26 cellular contexts compared by ENCODE assay signal in the genomic region with DNA sequence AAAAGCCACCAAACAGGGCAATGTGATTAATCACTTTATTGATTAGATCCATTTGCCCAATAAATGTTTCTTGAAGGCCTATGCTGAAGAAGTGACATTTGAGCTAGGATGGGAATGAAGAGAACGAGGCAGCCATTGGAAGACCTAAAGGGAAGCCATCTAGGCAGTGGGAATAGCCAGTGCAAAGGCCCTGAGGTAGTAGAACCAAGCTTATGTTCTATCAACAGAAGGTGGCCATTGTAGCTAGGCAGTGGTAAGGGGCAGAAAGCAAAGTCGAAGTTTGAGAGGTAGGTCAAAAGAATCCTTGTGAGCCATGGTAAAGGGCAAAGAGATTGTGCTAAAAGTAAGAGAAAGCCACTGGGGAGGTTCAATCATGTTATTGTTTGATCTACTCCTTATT.
DNase-seq lines count a peak whose midpoint lies in the region; ATAC-seq, FAIRE-seq and TF ChIP-seq lines count a peak whose summit lies in the region.
"Had no signal": no experiment of that assay in that cellular context is flagged by ENCODE, and none has a peak within 500 bp of the region (broad histone marks: within the 10 kb centered on the region; RNA-seq: fewer than 3 reads in every experiment).

No MANE protein-coding gene starts in this region.

- H3K9me1 ChIP-seq in K562 (ENCODE audit: control insufficient read depth, insufficient read depth, low read length) (no peaks in the 10 kb centered on the region), keratinocyte (ENCODE audit: control insufficient read depth, extremely low read depth, insufficient read depth, low read length) (no peaks in the 10 kb centered on the region)

- H3K27ac ChIP-seq in HepG2 (ENCODE audit: extremely low read length, insufficient read depth, low read length) (no peak overlapping the region), right lobe of liver (no peak overlapping the region), K562 (ENCODE audit: extremely low read depth, low read depth, low read length) (no peak overlapping the region), keratinocyte (ENCODE audit: control insufficient read depth, insufficient read depth, low read length) (no peak overlapping the region)
- H3K27ac ChIP-seq: 22Rv1; A549; BLaER1 treated with 17β-estradiol and CSF1 and Interleukin-3, amounts not matched to agents 10 nM and 100 nM; C4-2B had no signal

- no peak for DNase-seq in HepG2 (ENCODE audit: low spot score)
- DNase-seq in right lobe of liver = no peak
- no peak for DNase-seq in K562 (ENCODE audit: extremely low read depth in 1 of 4, low spot score in 3 of 4)
- DNase-seq in keratinocyte (ENCODE audit: low read depth, low spot score) = no peak
- DNase-seq in D721Med (ENCODE audit: insufficient read length, low spot score) = no peak
- no peak for DNase-seq in NCI-H2196 treated with DMSO at 0.1 percent for 48 hours (lab: John Stamatoyannopoulos, UW; ENCODE audit: unreplicated experiment)
- DNase-seq: AML-193; Caco-2; Calu3; CD4-positive, alpha-beta T cell; CD8-positive, alpha-beta T cell; DMS 273 treated with DMSO at 0.1 percent for 48 hours; DMS153; DMS53; DMS79; DND-41; EL; GDM1 had no signal

- FAIRE-seq in HepG2 (lab: Jason Lieb, UNC) = no peak
- no peak for FAIRE-seq in K562 (lab: Jason Lieb, UNC)
- FAIRE-seq in keratinocyte (lab: Jason Lieb, UNC) = peak; percentile 39
- no peak for FAIRE-seq in D721Med (lab: Jason Lieb, UNC)
- FAIRE-seq: A549, GM12878, GM12892, GM18507 had no signal

- intact Hi-C loops in HepG2 (cut with micrococcal nuclease; ENCODE audit: unreplicated experiment) (no loop called here), right lobe of liver (cut with DNase I) (no loop called here), K562 (cut with micrococcal nuclease) (no loop called here)

- WGBS in HepG2 (ENCODE audit: low lambda C conversion rate) = 100% methylated on average over 2 of the region's 2 CpGs
- 50% methylated on average over 2 of the region's 2 CpGs for WGBS in right lobe of liver (ENCODE audit: insufficient coverage, low coverage, low lambda C conversion rate, missing lambda C conversion rate)
- WGBS in K562 (ENCODE audit: insufficient coverage, low coverage, missing lambda C conversion rate) = 0% methylated on average over 2 of the region's 2 CpGs

- TF ChIP-seq EP300 in HepG2 (IDR thresholded peaks at IDR 0.05; ENCODE audit: low read depth in 2 of 2, low read length in 2 of 2) = no peak
- TF ChIP-seq EP300 in HepG2 (CRISPR knock-in tag; IDR thresholded peaks at IDR 0.05; ENCODE audit: borderline replicate concordance) = no peak
- no peak for TF ChIP-seq EP300 in K562 (IDR thresholded peaks at IDR 0.05; ENCODE audit: low read length)

- CTCF ChIA-PET in HepG2 (lab: Yijun Ruan, JAX; ENCODE audit: low intra/inter-chr PET ratio, low total read pairs) = no interaction called here
- CTCF ChIA-PET in K562 (lab: Yijun Ruan, JAX; ENCODE audit: low intra/inter-chr PET ratio) = no interaction called here

- H2AFZ ChIP-seq in HepG2 (ENCODE audit: low read length) = no peak overlapping the region
- H2AFZ ChIP-seq in K562 (ENCODE audit: low read depth, low read length) = no peak overlapping the region
- H2AFZ ChIP-seq in keratinocyte (ENCODE audit: control insufficient read depth, low read length) = no peak overlapping the region

- dilution Hi-C loops in keratinocyte (cut with MboI; ENCODE audit: extremely low pct_ligation_motif_present, low sequenced_read_pairs) = no loop called here

- H3K4me3 ChIP-seq in HepG2 (replicated peaks in 1 of 3; ENCODE audit: insufficient read depth in 1 of 3, low read depth in 2 of 3, low read length in 3 of 3) (no peak overlapping the region), right lobe of liver (no peak overlapping the region), K562 (no peak overlapping the region), keratinocyte (ENCODE audit: control insufficient read depth in 2 of 3, extremely low read depth in 1 of 3, insufficient read depth in 2 of 3, low read depth in 1 of 3, low read length in 3 of 3) (no peak overlapping the region)
- H3K4me3 ChIP-seq: A549; BLaER1 treated with 17β-estradiol and CSF1 and Interleukin-3, amounts not matched to agents 10 nM and 100 nM; GM12878 had no signal

- H4K20me1 ChIP-seq in HepG2 (ENCODE audit: insufficient read depth, low read length) (peaks cover 4% of the 10 kb centered on the region; the same call in 1 of the 2 replicates), K562 (replicated peaks; ENCODE audit: control insufficient read depth, insufficient read depth, low read length) (no peaks in the 10 kb centered on the region), keratinocyte (ENCODE audit: control insufficient read depth, extremely low read depth, insufficient read depth, low read length) (no peaks in the 10 kb centered on the region)
- H4K20me1 ChIP-seq: BLaER1 treated with 17β-estradiol and CSF1 and Interleukin-3, amounts not matched to agents 10 nM and 100 nM had no signal

- TF ChIP-seq CTCF in HepG2 (CRISPR knock-in tag; IDR thresholded peaks at IDR 0.05) = no peak
- no peak for TF ChIP-seq CTCF in right lobe of liver (IDR thresholded peaks at IDR 0.05)
- no peak for TF ChIP-seq CTCF in K562 (IDR thresholded peaks at IDR 0.05 in 2 of 3, conservative IDR thresholded peaks at IDR 0.05 in 1 of 3; ENCODE audit: insufficient read depth in 2 of 3, low read depth in 1 of 3, low read length in 3 of 3)
- TF ChIP-seq CTCF in keratinocyte (optimal IDR thresholded peaks at IDR 0.05 in 1 of 3, IDR thresholded peaks at IDR 0.05 in 1 of 3, conservative IDR thresholded peaks at IDR 0.05 in 1 of 3; ENCODE audit: extremely low read depth in 1 of 3, insufficient read depth in 2 of 3, low read length in 3 of 3) = no peak
- TF ChIP-seq CTCF in D721Med (IDR thresholded peaks at IDR 0.05; ENCODE audit: insufficient read depth, missing control alignments) = no peak

- BruUV-seq in HepG2 (replicated peaks; lab: Mats Ljungman, UMichigan) (no TSS peak), K562 (replicated peaks; lab: Mats Ljungman, UMichigan) (no TSS peak)

- H3K36me3 ChIP-seq in HepG2 (replicated peaks in 1 of 2; ENCODE audit: control insufficient read depth in 1 of 2, insufficient read depth in 2 of 2, low read length in 2 of 2) (peaks cover 26 to 76% of the 10 kb centered on the region in 2 experiments), right lobe of liver (peaks cover 0 to 40% (median 7%) of the 10 kb centered on the region in 4 donors), K562 (ENCODE audit: control insufficient read depth, insufficient read depth, low read length) (no peaks in the 10 kb centered on the region), keratinocyte (ENCODE audit: control insufficient read depth in 2 of 2, extremely low read depth in 1 of 2, insufficient read depth in 2 of 2, low read length in 2 of 2) (peaks cover 0 to 1% of the 10 kb centered on the region in 2 experiments)

- in situ Hi-C loops in HepG2 (cut with HindIII; ENCODE audit: extremely low pct_ligation_motif_present, low pct_unique_long_range_greater_than_20kb) (no loop called here), K562 (cut with MboI) (no loop called here)

- H3K9me3 ChIP-seq in HepG2 (ENCODE audit: low read length) (no peaks in the 10 kb centered on the region), right lobe of liver (no peaks in the 10 kb centered on the region), K562 (replicated peaks; ENCODE audit: control insufficient read depth, insufficient read depth, low read depth, low read length) (no peaks in the 10 kb centered on the region), keratinocyte (ENCODE audit: control insufficient read depth, low read depth, low read length) (no peaks in the 10 kb centered on the region)
- H3K9me3 ChIP-seq: A549; BLaER1 treated with 17β-estradiol and CSF1 and Interleukin-3, amounts not matched to agents 10 nM and 100 nM; Caco-2 had no signal

- no peak overlapping the region for H3K9ac ChIP-seq in HepG2 (ENCODE audit: insufficient read depth, low read depth, low read length)
- no peak overlapping the region for H3K9ac ChIP-seq in K562 (ENCODE audit: insufficient read depth in 1 of 2, low read depth in 2 of 2, low read length in 2 of 2)
- no peak overlapping the region for H3K9ac ChIP-seq in keratinocyte (ENCODE audit: control insufficient read depth, extremely low read depth, insufficient read depth, low read length)
- H3K9ac ChIP-seq: BLaER1 treated with 17β-estradiol and CSF1 and Interleukin-3, amounts not matched to agents 10 nM and 100 nM had no signal

- POLR2A ChIA-PET in HepG2 (lab: Yijun Ruan, JAX) (no interaction called here), K562 (lab: Yijun Ruan, JAX) (no interaction called here)

- no peaks in the 10 kb centered on the region for H3K4me1 ChIP-seq in HepG2 (ENCODE audit: insufficient read depth, low read length)
- no peaks in the 10 kb centered on the region for H3K4me1 ChIP-seq in right lobe of liver
- no peaks in the 10 kb centered on the region for H3K4me1 ChIP-seq in K562 (replicated peaks in 1 of 2; ENCODE audit: control insufficient read depth in 2 of 2, insufficient read depth in 2 of 2, low read length in 2 of 2)
- no peaks in the 10 kb centered on the region for H3K4me1 ChIP-seq in keratinocyte (ENCODE audit: control insufficient read depth, extremely low read depth, insufficient read depth, low read length)
- H3K4me1 ChIP-seq: A549; BLaER1 treated with 17β-estradiol and CSF1 and Interleukin-3, amounts not matched to agents 10 nM and 100 nM; Caco-2 had no signal

- no peaks in the 10 kb centered on the region for H3K27me3 ChIP-seq in HepG2 (ENCODE audit: control insufficient read depth in 1 of 2, insufficient read depth in 2 of 2, low read length in 2 of 2)
- no peaks in the 10 kb centered on the region for H3K27me3 ChIP-seq in right lobe of liver
- no peaks in the 10 kb centered on the region for H3K27me3 ChIP-seq in K562 (ENCODE audit: control insufficient read depth in 2 of 2, insufficient read depth in 2 of 2, low read length in 2 of 2)
- H3K27me3 ChIP-seq in keratinocyte (ENCODE audit: control insufficient read depth, extremely low read depth, insufficient read depth, low read length) = no peaks in the 10 kb centered on the region
- H3K27me3 ChIP-seq: BLaER1 treated with 17β-estradiol and CSF1 and Interleukin-3, amounts not matched to agents 10 nM and 100 nM had no signal

- ATAC-seq in HepG2 (no peak), right lobe of liver (no peak), K562 (no peak), HG02642 (IDR thresholded peaks at IDR 0.05; ENCODE audit: poor library complexity, unreplicated experiment) (no peak)
- ATAC-seq: A549; CD8-positive, alpha-beta T cell; GM12878 had no signal

- TF ChIP-seq RAD21 in HepG2 (CRISPR knock-in tag; IDR thresholded peaks at IDR 0.05) = no peak
- TF ChIP-seq RAD21 in K562 (CRISPR knock-in tag; conservative IDR thresholded peaks at IDR 0.05 in 1 of 2, IDR thresholded peaks at IDR 0.05 in 1 of 2) = no peak

- H3K79me2 ChIP-seq in HepG2 (ENCODE audit: insufficient read depth, low read length) (no peaks in the 10 kb centered on the region), K562 (ENCODE audit: control insufficient read depth, insufficient read depth, low read length) (no peaks in the 10 kb centered on the region), keratinocyte (ENCODE audit: control insufficient read depth, insufficient read depth, low read length) (no peaks in the 10 kb centered on the region)

- TF ChIP-seq POLR2A in HepG2 (IDR thresholded peaks at IDR 0.05; ENCODE audit: insufficient read depth in 1 of 2, low read depth in 2 of 2, low read length in 2 of 2) = no peak
- no peak for TF ChIP-seq POLR2A in right lobe of liver (IDR thresholded peaks at IDR 0.05)
- TF ChIP-seq POLR2A in K562 (conservative IDR thresholded peaks at IDR 0.05) = no peak

- H3K4me2 ChIP-seq in HepG2 (ENCODE audit: low read depth, low read length) (no peak overlapping the region), K562 (ENCODE audit: insufficient read depth, low read length) (no peak overlapping the region), keratinocyte (ENCODE audit: control insufficient read depth, extremely low read depth, insufficient read depth, low read depth, low read length) (no peak overlapping the region)
- H3K4me2 ChIP-seq: A549; BLaER1 treated with 17β-estradiol and CSF1 and Interleukin-3, amounts not matched to agents 10 nM and 100 nM had no signal

Comparison
In these comparisons a context has a peak if more than half of its experiments do, and no peak if none do; other contexts are left out.
1. Of the 241 proteins assayed by ChIP-seq in both HepG2 and K562: peak only in HepG2: RBM22; only in K562: none; in both: none; in neither: 240.